ENCODE assay signal across 12 cellular contexts in genomic region chr2:68237976-68238580, GRCh38. TPM values are rescaled to one million over a fixed set of nuclear protein-coding genes. Genes with fewer than 3 reads are reported as not detected.
DNase-seq lines count a peak whose midpoint lies in the region; ATAC-seq, FAIRE-seq and TF ChIP-seq lines count a peak whose summit lies in the region.
"Had no signal": no experiment of that assay in that cellular context is flagged by ENCODE, and none has a peak within 500 bp of the region (broad histone marks: within the 10 kb centered on the region; RNA-seq: fewer than 3 reads in every experiment).

No MANE protein-coding gene starts in this region.

- no peaks in the 10 kb centered on the region for H3K9me3 Mint-ChIP-seq in activated CD8-positive, alpha-beta T cell treated with anti-CD3 and anti-CD28 coated beads, Interleukin-2, amount 10 ng/mL, durations not matched to agents 7 days and 5 days (ENCODE audit: insufficient read depth)

- CTCF ChIA-PET in HepG2 (lab: Yijun Ruan, JAX; ENCODE audit: low intra/inter-chr PET ratio, low total read pairs) = no interaction called here
- CTCF ChIA-PET in activated CD8-positive, alpha-beta T cell treated with anti-CD3 and anti-CD28 coated beads, Interleukin-2, amount 10 ng/mL, durations not matched to agents 7 days and 5 days (lab: Charles Lee) = interaction anchor here (1.1 to 2.4 kb wide), 2 partner anchors 8 to 42 kb away, joined by 5 to 6 read pairs; no protein-coding TSS in a partner anchor

- no peaks in the 10 kb centered on the region for H3K27me3 Mint-ChIP-seq in activated CD8-positive, alpha-beta T cell treated with anti-CD3 and anti-CD28 coated beads, Interleukin-2, amount 10 ng/mL, durations not matched to agents 7 days and 5 days (ENCODE audit: low read depth)

- H3K27ac ChIP-seq in HepG2 (ENCODE audit: extremely low read length, insufficient read depth, low read length) = no peak overlapping the region
- H3K27ac ChIP-seq in right lobe of liver = no peak overlapping the region
- H3K27ac ChIP-seq in mesodermal cell (ENCODE audit: low read depth, low read length, severe bottlenecking) = peak overlapping the region; percentile 23
- H3K27ac ChIP-seq: HL-60 had no signal

- ATAC-seq in HepG2 (no peak), right lobe of liver (no peak), left colon (no peak)
- no peak for ATAC-seq in activated CD8-positive, alpha-beta T cell treated with anti-CD3 and anti-CD28 coated beads, Interleukin-2, amount 10 ng/mL, durations not matched to agents 7 days and 5 days

- FAIRE-seq in HepG2 (lab: Jason Lieb, UNC) = no peak
- FAIRE-seq: kidney had no signal

- WGBS in HepG2 (ENCODE audit: low lambda C conversion rate) = 83% methylated on average over 4 of the region's 4 CpGs
- WGBS in right lobe of liver (ENCODE audit: insufficient coverage, low coverage, low lambda C conversion rate, missing lambda C conversion rate) = 34% methylated on average over 4 of the region's 4 CpGs
- 54% methylated on average over 2 of the region's 4 CpGs for WGBS in mesodermal cell (ENCODE audit: insufficient coverage in 2 of 2), 2 experiments

- H3K4me1 ChIP-seq in HepG2 (ENCODE audit: insufficient read depth, low read length) = 0 out of 2 replicates have a peak, but pooled peaks cover 23% of the 10 kb centered on the region
- peaks cover 0 to 46% (median 1%) of the 10 kb centered on the region in 4 donors for H3K4me1 ChIP-seq in right lobe of liver
- peaks cover 24% of the 10 kb centered on the region for H3K4me1 ChIP-seq in mesodermal cell (ENCODE audit: control insufficient read depth, insufficient read depth, low read length, poor library complexity, severe bottlenecking)

- TF ChIP-seq POLR2A in HepG2 (IDR thresholded peaks at IDR 0.05; ENCODE audit: insufficient read depth in 1 of 2, low read depth in 2 of 2, low read length in 2 of 2) (no peak), right lobe of liver (IDR thresholded peaks at IDR 0.05) (no peak)

- no peak for DNase-seq in HepG2 (ENCODE audit: low spot score)
- DNase-seq in right lobe of liver = no peak
- no peak for DNase-seq in activated CD8-positive, alpha-beta T cell treated with anti-CD3 and anti-CD28 coated beads, Interleukin-2, amount 10 ng/mL, durations not matched to agents 7 days and 5 days
- DNase-seq in MV-4-11 (lab: John Stamatoyannopoulos, UW) = no peak
- DNase-seq in stimulated activated CD4-positive, alpha-beta T cell treated with anti-CD3 and anti-CD28 coated beads, Interleukin-1b, Interleukin-23, amount 100 ng/mL, for 48 hours = no peak
- DNase-seq in left colon = no peak
- DNase-seq in putamen (ENCODE audit: low spot score) = no peak
- DNase-seq: activated CD8-positive, alpha-beta memory T cell treated with anti-CD3 and anti-CD28 coated beads, Interleukin-2, amount 50 U/mL, for 48 hours; central memory CD4-positive, alpha-beta T cell; kidney had no signal

- H3K4me2 ChIP-seq in HepG2 (ENCODE audit: low read depth, low read length) = no peak overlapping the region

- no peak overlapping the region for H3K9ac ChIP-seq in HepG2 (ENCODE audit: insufficient read depth, low read depth, low read length)

- H3K27ac Mint-ChIP-seq in activated CD8-positive, alpha-beta T cell treated with anti-CD3 and anti-CD28 coated beads, Interleukin-2, amount 10 ng/mL, durations not matched to agents 7 days and 5 days = peak overlapping the region; percentile 7

- H2AFZ ChIP-seq in HepG2 (ENCODE audit: low read length) = no peak overlapping the region

- no peaks in the 10 kb centered on the region for H3K27me3 ChIP-seq in HepG2 (ENCODE audit: control insufficient read depth in 1 of 2, insufficient read depth in 2 of 2, low read length in 2 of 2)
- H3K27me3 ChIP-seq in right lobe of liver = no peaks in the 10 kb centered on the region

- H3K9me3 ChIP-seq in HepG2 (ENCODE audit: low read length) = no peaks in the 10 kb centered on the region
- H3K9me3 ChIP-seq in right lobe of liver = no peaks in the 10 kb centered on the region
- no peaks in the 10 kb centered on the region for H3K9me3 ChIP-seq in mesodermal cell (ENCODE audit: control insufficient read depth, low read length)

- H3K4me3 ChIP-seq in HepG2 (replicated peaks in 1 of 3; ENCODE audit: insufficient read depth in 1 of 3, low read depth in 2 of 3, low read length in 3 of 3) (no peak overlapping the region), right lobe of liver (no peak overlapping the region), mesodermal cell (ENCODE audit: extremely low read depth, insufficient read depth, low read length, poor library complexity, severe bottlenecking) (no peak overlapping the region)

- no TSS peak for BruUV-seq in HepG2 (replicated peaks; lab: Mats Ljungman, UMichigan)

- POLR2A ChIA-PET in HepG2 (lab: Yijun Ruan, JAX) = no interaction called here
- POLR2A ChIA-PET in activated CD8-positive, alpha-beta T cell treated with anti-CD3 and anti-CD28 coated beads, Interleukin-2, amount 10 ng/mL, durations not matched to agents 7 days and 5 days (lab: Charles Lee) = no interaction called here

- H3K36me3 ChIP-seq in HepG2 (replicated peaks in 1 of 2; ENCODE audit: control insufficient read depth in 1 of 2, insufficient read depth in 2 of 2, low read length in 2 of 2) = peaks cover 0 to 5% of the 10 kb centered on the region in 2 experiments; a peak in 2 of 5 replicates
- no peaks in the 10 kb centered on the region for H3K36me3 ChIP-seq in right lobe of liver
- H3K36me3 ChIP-seq in mesodermal cell (ENCODE audit: control insufficient read depth, insufficient read depth, low read length) = peaks cover 8% of the 10 kb centered on the region

- no peak for TF ChIP-seq EP300 in HepG2 (IDR thresholded peaks at IDR 0.05; ENCODE audit: low read depth in 2 of 2, low read length in 2 of 2)
- no peak for TF ChIP-seq EP300 in HepG2 (CRISPR knock-in tag; IDR thresholded peaks at IDR 0.05; ENCODE audit: borderline replicate concordance)

- H3K4me3 Mint-ChIP-seq in activated CD8-positive, alpha-beta T cell treated with anti-CD3 and anti-CD28 coated beads, Interleukin-2, amount 10 ng/mL, durations not matched to agents 7 days and 5 days = no peak overlapping the region

- TF ChIP-seq RAD21 in HepG2 (CRISPR knock-in tag; IDR thresholded peaks at IDR 0.05) = no peak

- no peak for TF ChIP-seq CTCF in HepG2 (CRISPR knock-in tag; IDR thresholded peaks at IDR 0.05)
- no peak for TF ChIP-seq CTCF in right lobe of liver (IDR thresholded peaks at IDR 0.05)

- peaks cover 100% of the 10 kb centered on the region for H3K79me2 ChIP-seq in HepG2 (ENCODE audit: insufficient read depth, low read length)

- H4K20me1 ChIP-seq in HepG2 (ENCODE audit: insufficient read depth, low read length) = peaks cover 68% of the 10 kb centered on the region

- intact Hi-C loops in HepG2 (cut with micrococcal nuclease; ENCODE audit: unreplicated experiment) (loop anchor here (2.0 kb wide), 1 partner anchor 13 kb away; no protein-coding TSS in a partner anchor), right lobe of liver (cut with DNase I) (no loop called here), left colon (cut with DNase I, micrococcal nuclease) (no loop called here)

- H3K4me1 Mint-ChIP-seq in activated CD8-positive, alpha-beta T cell treated with anti-CD3 and anti-CD28 coated beads, Interleukin-2, amount 10 ng/mL, durations not matched to agents 7 days and 5 days (ENCODE audit: low read depth) = peaks cover 39% of the 10 kb centered on the region

- in situ Hi-C loops in HepG2 (cut with HindIII; ENCODE audit: extremely low pct_ligation_motif_present, low pct_unique_long_range_greater_than_20kb) = no loop called here

- H3K36me3 Mint-ChIP-seq in activated CD8-positive, alpha-beta T cell treated with anti-CD3 and anti-CD28 coated beads, Interleukin-2, amount 10 ng/mL, durations not matched to agents 7 days and 5 days (ENCODE audit: low read depth) = peaks cover 8% of the 10 kb centered on the region

TF ChIP-seq in HepG2, 621 proteins besides CTCF, POLR2A, EP300 and RAD21:
- TF ChIP-seq ISL2 (CRISPR knock-in tag; IDR thresholded peaks at IDR 0.05) (no peak), RBM22 (optimal IDR thresholded peaks at IDR 0.05; ENCODE audit: low read length) (peak; percentile 19)
TF ChIP-seq in HepG2: peak in this region for 1.

RNA-seq across cellular contexts. Expression of gene PPP3R1, which starts 14.3 kb away (rescaled TPM):
- total RNA-seq in HepG2 (2016; rRNA removed; fragmentation: Illumina TruSeq; extraction: Trizol) = 25.7 and 42.3 TPM in 2 replicates
- 8.3 and 8.5 TPM in 2 replicates for total RNA-seq in HepG2 (2016; cell fraction: cytosol; rRNA removed; fragmentation: Illumina TruSeq; extraction: Trizol; ENCODE audit: low read depth)
- total RNA-seq in HepG2 (2016; cell fraction: insoluble cytoplasmic fraction; rRNA removed; fragmentation: Illumina TruSeq; extraction: Trizol) = 27.2 and 43.7 TPM in 2 replicates
- 28.3 and 35.0 TPM in 2 replicates for total RNA-seq in HepG2 (2016; cell fraction: membrane; rRNA removed; fragmentation: Illumina TruSeq; extraction: Trizol)
- total RNA-seq in HepG2 (2016; cell fraction: nucleus; rRNA removed; fragmentation: Illumina TruSeq; extraction: Trizol) = 26.7 and 28.8 TPM in 2 replicates
- polyA plus RNA-seq in HepG2 (2011; rRNA removed) = 10.5 and 11.6 TPM in 2 replicates
- polyA plus RNA-seq in HepG2 (2011; cell fraction: cytosol; rRNA removed) = 4.7 and 9.2 TPM in 2 replicates
- polyA plus RNA-seq in HepG2 (2011; cell fraction: nucleus; rRNA removed) = 4.5 and 5.9 TPM in 2 replicates
- 45.6 and 57.9 TPM in 2 replicates for polyA plus RNA-seq in HepG2 (2012)
- 4.1 and 4.4 TPM in 2 replicates for polyA plus RNA-seq in HepG2 (2016; cell fraction: cytosol; fragmentation: Illumina TruSeq; extraction: Trizol; ENCODE audit: low read depth)
- 62.1 and 62.9 TPM in 2 replicates for polyA plus RNA-seq in HepG2 (2016; cell fraction: insoluble cytoplasmic fraction; fragmentation: Illumina TruSeq; extraction: Trizol; ENCODE audit: low read depth)
- 17.2 and 17.6 TPM in 2 replicates for polyA plus RNA-seq in HepG2 (2016; cell fraction: membrane; fragmentation: Illumina TruSeq; extraction: Trizol; ENCODE audit: low read depth)
- 41.0 and 41.7 TPM in 2 replicates for polyA plus RNA-seq in HepG2 (2016; cell fraction: nucleus; fragmentation: Illumina TruSeq; extraction: Trizol; ENCODE audit: insufficient read depth, low read depth)
- polyA minus RNA-seq in HepG2 (2011; rRNA and poly(A)+ RNA removed; ENCODE audit: low replicate concordance) = 6.3 and 10.2 TPM in 2 replicates
- 29.7 and 31.3 TPM in 2 replicates for polyA minus RNA-seq in HepG2 (2011; cell fraction: cytosol; rRNA and poly(A)+ RNA removed)
- polyA minus RNA-seq in HepG2 (2011; cell fraction: nucleus; rRNA and poly(A)+ RNA removed) = 20.0 and 21.9 TPM in 2 replicates
- total RNA-seq in right lobe of liver = 10 to 100 TPM; 21.0 to 37.9 (median 27.2) TPM
- total RNA-seq in activated CD8-positive, alpha-beta T cell treated with anti-CD3 and anti-CD28 coated beads, Interleukin-2, amount 10 ng/mL, durations not matched to agents 7 days and 5 days = 10 to 100 TPM; 67.6 to 71.8 TPM
- 45.0 TPM for polyA plus RNA-seq in mesodermal cell (2013, experiment 1 of 2)
- polyA plus RNA-seq in mesodermal cell (2013, experiment 2 of 2) = 51.2 TPM
- 10 to 100 TPM; 54.7 to 56.3 TPM for total RNA-seq in left colon
